17 cellular contexts compared by ENCODE assay signal in genomic region chr3:30258426-30259392, GRCh38.
DNase-seq lines count a peak whose midpoint lies in the region; ATAC-seq and TF ChIP-seq lines count a peak whose summit lies in the region.
"Had no signal": no experiment of that assay in that cellular context is flagged by ENCODE, and none has a peak within 500 bp of the region (broad histone marks: within the 10 kb centered on the region; RNA-seq: fewer than 3 reads in every experiment).

No MANE protein-coding gene starts in this region.

- no peak for TF ChIP-seq EP300 in SK-N-SH (IDR thresholded peaks at IDR 0.05; ENCODE audit: borderline replicate concordance in 1 of 2, low read depth in 1 of 2, low read length in 1 of 2)

- no peaks in the 10 kb centered on the region for H3K27me3 ChIP-seq in SK-N-SH (ENCODE audit: insufficient read depth)
- H3K27me3 ChIP-seq: breast epithelium, Peyer's patch, tibial artery had no signal

- TF ChIP-seq RAD21 in SK-N-SH (IDR thresholded peaks at IDR 0.05; ENCODE audit: low read length): no peak

- no peak overlapping the region for H3K9ac ChIP-seq in SK-N-SH

- peak overlapping the region; percentile 26; the same call in 1 of the 2 replicates for H2AFZ ChIP-seq in SK-N-SH (ENCODE audit: low read depth)

- H3K36me3 ChIP-seq in SK-N-SH (replicated peaks in 1 of 2; ENCODE audit: control insufficient read depth in 1 of 2, insufficient read depth in 2 of 2, low read length in 1 of 2): no peaks in the 10 kb centered on the region
- H3K36me3 ChIP-seq: breast epithelium, Peyer's patch, tibial artery had no signal

- no peak for TF ChIP-seq CTCF in SK-N-SH (IDR thresholded peaks at IDR 0.05)

- H3K27ac ChIP-seq in SK-N-SH (ENCODE audit: low read depth in 2 of 2, low read length in 1 of 2): peak overlapping the region in 1 of 2 experiments; percentile 10; a peak in 1 of 4 replicates
- H3K27ac ChIP-seq: breast epithelium, Peyer's patch, tibial artery had no signal

- H3K4me3 ChIP-seq in SK-N-SH (ENCODE audit: low read depth in 2 of 2, low read length in 1 of 2): no peak overlapping the region
- H3K4me3 ChIP-seq: breast epithelium, lung, Peyer's patch, tibial artery had no signal

- H3K4me2 ChIP-seq in SK-N-SH: no peak overlapping the region

- no peaks in the 10 kb centered on the region for H3K9me3 ChIP-seq in SK-N-SH
- H3K9me3 ChIP-seq: breast epithelium, Peyer's patch, tibial artery had no signal

- peaks cover 0 to 46% of the 10 kb centered on the region in 2 experiments; a peak in 3 of 4 replicates for H3K4me1 ChIP-seq in SK-N-SH (ENCODE audit: control insufficient read depth in 1 of 2, insufficient read depth in 2 of 2, low read depth in 1 of 2, low read length in 1 of 2)
- H3K4me1 ChIP-seq: breast epithelium, Peyer's patch had no signal

- H3F3A ChIP-seq in SK-N-SH (replicated peaks; ENCODE audit: insufficient read depth): peaks cover 19% of the 10 kb centered on the region

- POLR2A ChIA-PET in SK-N-SH (lab: Yijun Ruan, JAX): interaction anchor here (0.6 kb wide), 1 partner anchor 16 kb away, joined by 3 read pairs; no protein-coding TSS in a partner anchor

- no peak for ATAC-seq in SK-N-SH treated with all-trans-retinoic acid at 6 μM for 48 hours
- ATAC-seq in GM19328 (IDR thresholded peaks at IDR 0.05; ENCODE audit: unreplicated experiment): no peak
- no peak for ATAC-seq in HG02970 (IDR thresholded peaks at IDR 0.05; ENCODE audit: low FRiP score, unreplicated experiment)

- DNase-seq in SK-N-SH (no peak), NCI-H526 (lab: John Stamatoyannopoulos, UW) (peak; percentile 60 to 63), iPS DF 19.7 (ENCODE audit: low read depth, low spot score) (peak; percentile 70), foreskin melanocyte (no peak), UCSD-AML1 (lab: John Stamatoyannopoulos, UW; ENCODE audit: unreplicated experiment) (no peak)
- DNase-seq: activated CD4-positive, alpha-beta T cell treated with anti-CD3 and anti-CD28 coated beads, Interleukin-2, amount 50 U/mL, for 1 hour; activated effector memory CD4-positive, alpha-beta T cell treated with anti-CD3 and anti-CD28 coated beads, Interleukin-2, amount 50 U/mL, for 16 hours; head of caudate nucleus; MM.1S; nucleus accumbens; Peyer's patch; tibial artery had no signal

- WGBS in SK-N-SH (ENCODE audit: low lambda C conversion rate): 85% methylated on average over 4 of the region's 4 CpGs

- H3K9me2 ChIP-seq in SK-N-SH: no peaks in the 10 kb centered on the region

- no peaks in the 10 kb centered on the region for H4K20me1 ChIP-seq in SK-N-SH (ENCODE audit: insufficient read depth)

- CTCF ChIA-PET in SK-N-SH (lab: Yijun Ruan, JAX): no interaction called here

- no peaks in the 10 kb centered on the region for H3K79me2 ChIP-seq in SK-N-SH (ENCODE audit: insufficient read depth)

TF ChIP-seq in SK-N-SH, 30 proteins besides CTCF, POLR2A, EP300 and RAD21:
- TF ChIP-seq MEF2A (IDR thresholded peaks at IDR 0.05; ENCODE audit: borderline replicate concordance, low read depth) (no peak), YY1 (IDR thresholded peaks at IDR 0.05; ENCODE audit: low read depth) (no peak), GATA2 (CRISPR knock-in tag; IDR thresholded peaks at IDR 0.05) (no peak), CHD2 (IDR thresholded peaks at IDR 0.05; ENCODE audit: low read length, partially characterized antibody) (no peak)
TF ChIP-seq in SK-N-SH: peak in this region for 0.

TF ChIP-seq in SK-N-SH treated with all-trans-retinoic acid at 6 μM for 48 hours, 23 proteins besides CTCF, POLR2A, EP300 and RAD21:
- TF ChIP-seq ZFP30 (CRISPR knock-in tag; IDR thresholded peaks at IDR 0.05): no peak
- TF ChIP-seq BACH2 (CRISPR knock-in tag; IDR thresholded peaks at IDR 0.05; ENCODE audit: borderline replicate concordance): no peak
- no peak for TF ChIP-seq CREB5 (CRISPR knock-in tag; IDR thresholded peaks at IDR 0.05; ENCODE audit: low read depth)
- no peak for TF ChIP-seq ZC3H10 (CRISPR knock-in tag; IDR thresholded peaks at IDR 0.05)
- TF ChIP-seq SNAI2 (CRISPR knock-in tag; IDR thresholded peaks at IDR 0.05): no peak
- no peak for TF ChIP-seq ISL1 (CRISPR knock-in tag; IDR thresholded peaks at IDR 0.05)
- no peak for TF ChIP-seq POU6F1 (CRISPR knock-in tag; IDR thresholded peaks at IDR 0.05; ENCODE audit: borderline replicate concordance, low read depth)
- no peak for TF ChIP-seq ZNF8 (CRISPR knock-in tag; IDR thresholded peaks at IDR 0.05)
- no peak for TF ChIP-seq ZFP3 (CRISPR knock-in tag; IDR thresholded peaks at IDR 0.05)
- TF ChIP-seq TCF4 (CRISPR knock-in tag; IDR thresholded peaks at IDR 0.05; ENCODE audit: borderline replicate concordance): no peak
- no peak for TF ChIP-seq ZNF565 (CRISPR knock-in tag; conservative IDR thresholded peaks at IDR 0.05; ENCODE audit: low read depth)

Comparison
In these comparisons a context has a peak if more than half of its experiments do, and no peak if none do; other contexts are left out.
1. DNase-seq: peak in NCI-H526 (2 of 2) and iPS DF 19.7 (single experiment); none in SK-N-SH (single experiment), foreskin melanocyte (single experiment) and UCSD-AML1 (single experiment).